In genomic region chr3:7820969-7821368, GRCh38 we compare ENCODE assay signal across 20 cellular contexts.
DNase-seq lines count a peak whose midpoint lies in the region; ATAC-seq, FAIRE-seq and TF ChIP-seq lines count a peak whose summit lies in the region.
"Had no signal": no experiment of that assay in that cellular context is flagged by ENCODE, and none has a peak within 500 bp of the region (broad histone marks: within the 10 kb centered on the region; RNA-seq: fewer than 3 reads in every experiment).

No MANE protein-coding gene starts in this region.

- no peaks in the 10 kb centered on the region for H3K27me3 ChIP-seq in endodermal cell (ENCODE audit: control insufficient read depth, insufficient read depth, low read length, poor library complexity, severe bottlenecking)
- H3K27me3 ChIP-seq in heart left ventricle: no peaks in the 10 kb centered on the region
- H3K27me3 ChIP-seq: BE2C, BLaER1 had no signal

- FAIRE-seq in A549 (lab: Jason Lieb, UNC) (no peak), D721Med (lab: Jason Lieb, UNC) (peak; percentile 25)
- FAIRE-seq: G401.6, GM12891 had no signal

- H3K27me3 Mint-ChIP-seq in endodermal cell (ENCODE audit: insufficient read depth): no peaks in the 10 kb centered on the region
- H3K27me3 Mint-ChIP-seq: CD4-positive, alpha-beta memory T cell; CD4-positive, CD25-positive, alpha-beta regulatory T cell; CD8-positive, alpha-beta memory T cell had no signal

- TF ChIP-seq CTCF in A549 (IDR thresholded peaks at IDR 0.05) (no peak), D721Med (IDR thresholded peaks at IDR 0.05; ENCODE audit: insufficient read depth, missing control alignments) (no peak), endodermal cell (conservative IDR thresholded peaks at IDR 0.05) (no peak), heart left ventricle (IDR thresholded peaks at IDR 0.05) (no peak)

- no peak overlapping the region for H3K9ac ChIP-seq in endodermal cell (ENCODE audit: extremely low read depth, low read length, poor library complexity, severe bottlenecking)
- H3K9ac ChIP-seq: BLaER1 had no signal

- H3K4me3 Mint-ChIP-seq in endodermal cell: no peak overlapping the region
- H3K4me3 Mint-ChIP-seq: CD14-positive monocyte; CD4-positive, alpha-beta memory T cell; CD4-positive, CD25-positive, alpha-beta regulatory T cell; CD8-positive, alpha-beta memory T cell had no signal

- POLR2A ChIA-PET in A549 (lab: Yijun Ruan, JAX): no interaction called here

- H3K27ac ChIP-seq in A549 (no peak overlapping the region), endodermal cell (ENCODE audit: low read depth, low read length) (no peak overlapping the region), heart left ventricle (no peak overlapping the region)
- H3K27ac ChIP-seq: BLaER1 had no signal

- no peaks in the 10 kb centered on the region for H3K4me1 ChIP-seq in A549
- no peaks in the 10 kb centered on the region for H3K4me1 ChIP-seq in endodermal cell (ENCODE audit: control insufficient read depth, insufficient read depth, low read length)
- H3K4me1 ChIP-seq in heart left ventricle: no peaks in the 10 kb centered on the region
- H3K4me1 ChIP-seq: BE2C, BLaER1 had no signal

- no peak for TF ChIP-seq EP300 in A549 (IDR thresholded peaks at IDR 0.05)

- H3K36me3 ChIP-seq in endodermal cell (ENCODE audit: control insufficient read depth, insufficient read depth, low read length) (no peaks in the 10 kb centered on the region), heart left ventricle (no peaks in the 10 kb centered on the region)
- H3K36me3 ChIP-seq: BE2C, BLaER1 had no signal

- no peak overlapping the region for H3K27ac Mint-ChIP-seq in endodermal cell
- H3K27ac Mint-ChIP-seq: CD14-positive monocyte; CD4-positive, alpha-beta memory T cell; CD4-positive, CD25-positive, alpha-beta regulatory T cell; CD8-positive, alpha-beta memory T cell had no signal

- H3K9me3 ChIP-seq in A549 (peaks cover 3% of the 10 kb centered on the region; the same call in 1 of the 3 replicates), endodermal cell (ENCODE audit: control insufficient read depth, low read length) (peaks cover 49% of the 10 kb centered on the region), heart left ventricle (peaks cover 0 to 50% (median 22%) of the 10 kb centered on the region in 12 donors)
- H3K9me3 ChIP-seq: BE2C had no signal

- WGBS in A549 (ENCODE audit: missing lambda C conversion rate): 83% methylated on average over 2 of the region's 2 CpGs
- 98% methylated on average over 2 of the region's 2 CpGs; no CpG with 5 or more reads in 1 of the 2 experiments for WGBS in endodermal cell (ENCODE audit: insufficient coverage in 1 of 2, insufficient read length in 1 of 2), 2 experiments
- WGBS in heart left ventricle, 4 donors: 91 to 98% (median 96%) methylated on average over 2 of the region's 2 CpGs

- no peak for TF ChIP-seq POLR2A in A549 (IDR thresholded peaks at IDR 0.05; ENCODE audit: low read length)
- TF ChIP-seq POLR2A in heart left ventricle (IDR thresholded peaks at IDR 0.05): no peak

- no peak overlapping the region for H3K4me2 ChIP-seq in A549
- H3K4me2 ChIP-seq: BLaER1 had no signal

- ATAC-seq in A549 (no peak), heart left ventricle (no peak), GM18520 (IDR thresholded peaks at IDR 0.05; ENCODE audit: unreplicated experiment) (no peak)

- H3K4me3 ChIP-seq in A549: no peak overlapping the region
- peak overlapping the region; percentile 47 for H3K4me3 ChIP-seq in endodermal cell (ENCODE audit: low read length)
- no peak overlapping the region for H3K4me3 ChIP-seq in heart left ventricle
- H3K4me3 ChIP-seq: BLaER1 had no signal

- H3K4me1 Mint-ChIP-seq in endodermal cell: no peaks in the 10 kb centered on the region
- H3K4me1 Mint-ChIP-seq: CD14-positive monocyte; CD4-positive, alpha-beta memory T cell; CD4-positive, CD25-positive, alpha-beta regulatory T cell; CD8-positive, alpha-beta memory T cell had no signal

- peaks cover 12% of the 10 kb centered on the region for H3K36me3 Mint-ChIP-seq in endodermal cell (ENCODE audit: low read depth)
- H3K36me3 Mint-ChIP-seq: CD14-positive monocyte; CD4-positive, alpha-beta memory T cell; CD8-positive, alpha-beta memory T cell had no signal

- peaks cover 39% of the 10 kb centered on the region for H3K9me3 Mint-ChIP-seq in endodermal cell

- no peak for DNase-seq in A549 (ENCODE audit: low read depth in 1 of 2, low spot score in 1 of 2)
- DNase-seq in D721Med (ENCODE audit: insufficient read length, low spot score): no peak
- DNase-seq in endodermal cell: no peak
- DNase-seq in heart left ventricle: no peak
- DNase-seq in hepatic stellate cell (ENCODE audit: low spot score): no peak
- DNase-seq: 8988T; ACHN; BE2C; C1 segment of cervical spinal cord; CD4-positive, alpha-beta memory T cell; CD4-positive, CD25-positive, alpha-beta regulatory T cell; CD8-positive, alpha-beta memory T cell; COR-L47; DMS79 treated with DMSO at 0.1 percent for 48 hours; GF-D8 had no signal

- CTCF ChIA-PET in A549 (lab: Yijun Ruan, JAX): no interaction called here

- TF ChIP-seq RAD21 in A549 (conservative IDR thresholded peaks at IDR 0.05 in 1 of 2, IDR thresholded peaks at IDR 0.05 in 1 of 2): no peak

- intact Hi-C loops in heart left ventricle (cut with DNase I): no loop called here

TF ChIP-seq in A549, 52 proteins besides CTCF, POLR2A, EP300 and RAD21:
- TF ChIP-seq GATA3 (IDR thresholded peaks at IDR 0.05; ENCODE audit: borderline replicate concordance) (no peak), MAFK (IDR thresholded peaks at IDR 0.05; ENCODE audit: partially characterized antibody) (peak; percentile 57)
